In genomic region chr3:194633349-194634004, GRCh38 we compare ENCODE assay signal across 8 cellular contexts. TPM values are rescaled to one million over a fixed set of nuclear protein-coding genes. Genes with fewer than 3 reads are reported as not detected.
DNase-seq lines count a peak whose midpoint lies in the region; ATAC-seq and TF ChIP-seq lines count a peak whose summit lies in the region.

Gene TMEM44 (minus strand): TSS chr3:194633419. CDS start chr3:194633215, 204 bp downstream.

- no peaks in the 10 kb centered on the region for H3K27me3 ChIP-seq in colonic mucosa

- TF ChIP-seq POLR2A in GM18951 (IDR thresholded peaks at IDR 0.05; ENCODE audit: extremely low read depth, insufficient read depth, insufficient read length), result peak; percentile 63

- in situ Hi-C loops in GM18951 (cut with MboI; ENCODE audit: low sequenced_read_pairs, unreplicated experiment), result no loop called here

- peak within 1 kb of the TSS; percentile 83 for H3K27ac ChIP-seq in colonic mucosa

- peak within 1 kb of the TSS; percentile 54 for H3K4me3 ChIP-seq in colonic mucosa

- no peaks in the 10 kb centered on the region for H3K4me1 ChIP-seq in colonic mucosa

- DNase-seq in AG09319 (ENCODE audit: extremely low read depth, low read depth) (peak; percentile 40), NCI-H2227 treated with DMSO at 0.1 percent for 48 hours (lab: John Stamatoyannopoulos, UW) (peak; percentile 71), colonic mucosa (peak; percentile 91), left kidney (ENCODE audit: low read depth, low spot score) (peak; percentile 91)
- peak; percentile 56 for DNase-seq in stimulated activated CD4-positive, alpha-beta T cell treated with anti-CD3 and anti-CD28 coated beads, Interleukin-4, amount 100 ng/mL, for 1 hour

- TF ChIP-seq CTCF in AG09319 (IDR thresholded peaks at IDR 0.05; ENCODE audit: low read depth, low read length) (peak; percentile 36), colonic mucosa (IDR thresholded peaks at IDR 0.05) (peak; percentile 59)

- H3K9ac ChIP-seq in colonic mucosa (ENCODE audit: low read depth in 2 of 2, low read length in 2 of 2), result peak within 1 kb of the TSS; percentile 70 to 87

- ATAC-seq in HG03139 (IDR thresholded peaks at IDR 0.05; ENCODE audit: unreplicated experiment), result peak; percentile 81
- peak; percentile 76 to 77 for ATAC-seq in activated CD4-positive, CD25-positive, alpha-beta regulatory T cell treated with anti-CD3 and anti-CD28 coated beads, Interleukin-2, amount 50 U/mL, for 24 hours

- H3K36me3 ChIP-seq in colonic mucosa, result no peaks in the 10 kb centered on the region

- no peaks in the 10 kb centered on the region for H3K9me3 ChIP-seq in colonic mucosa

- intact Hi-C loops in colonic mucosa (cut with DNase I), result no loop called here

RNA-seq across cellular contexts. Expression of gene TMEM44, which starts in this region (rescaled TPM):
- total RNA-seq in colonic mucosa, result 10 to 100 TPM; 40.1 to 43.2 TPM

Comparison
In these comparisons a context has a peak if more than half of its experiments do, and no peak if none do; other contexts are left out.
1. Peak in every context shown above with its lines: DNase-seq, ATAC-seq, H3K4me3 ChIP-seq and H3K27ac ChIP-seq.
2. DNase-seq: peak in every context shown above with its lines; median percentile 91 in colonic mucosa; 91 in left kidney; 71 in NCI-H2227 treated with DMSO at 0.1 percent for 48 hours; 56 in stimulated activated CD4-positive, alpha-beta T cell treated with anti-CD3 and anti-CD28 coated beads, Interleukin-4, amount 100 ng/mL, for 1 hour; 40 in AG09319.